Comparison of ENCODE assay signal across 24 cellular contexts in the genomic region with DNA sequence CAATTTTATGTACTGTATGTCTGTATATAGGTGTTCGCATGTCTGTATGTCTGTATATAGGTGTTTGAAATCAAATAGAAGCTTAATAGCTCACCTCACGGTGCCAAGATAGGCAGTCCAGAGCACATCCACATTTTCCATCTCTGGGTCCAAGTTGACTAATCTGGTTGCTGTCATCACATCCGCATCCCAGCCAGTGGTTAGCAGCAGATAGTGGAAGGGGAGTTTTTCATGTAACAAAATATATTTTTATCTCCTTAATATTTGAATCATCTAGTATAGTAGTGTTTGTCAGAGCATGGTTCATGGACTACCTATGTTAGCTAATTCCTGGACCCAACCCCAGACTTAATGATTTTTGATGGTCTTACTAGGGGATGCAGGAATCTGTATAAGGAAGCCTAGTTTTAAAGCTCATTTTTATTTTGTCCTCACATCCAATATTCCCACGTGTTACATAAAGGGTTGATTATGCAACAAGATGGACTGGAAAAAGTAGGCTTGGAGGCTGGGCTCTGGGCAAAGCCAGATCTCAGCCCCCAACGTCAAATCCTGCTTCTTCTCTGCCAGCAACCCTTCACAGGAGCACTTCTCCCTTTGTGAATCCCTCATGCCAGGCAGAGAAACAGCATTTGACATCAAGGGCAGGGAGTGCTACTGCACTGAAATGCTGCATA.
"Had no signal": no experiment of that assay in that cellular context is flagged by ENCODE, and none has a peak within 500 bp of the region (broad histone marks: within the 10 kb centered on the region; RNA-seq: fewer than 3 reads in every experiment).

No MANE protein-coding gene starts in this region.

- H3K4me1 ChIP-seq: right lobe of liver, testis, transverse colon had no signal

- H3K27me3 ChIP-seq: right lobe of liver, testis, transverse colon had no signal

- H3K4me3 ChIP-seq: mucosa of descending colon, right lobe of liver, skin epidermis, testis, transverse colon had no signal

- DNase-seq: activated CD4-positive, alpha-beta T cell treated with anti-CD3 and anti-CD28 coated beads for 48 hours; activated CD4-positive, alpha-beta T cell treated with anti-CD3 and anti-CD28 coated beads, Interleukin-2, amount 50 U/mL, for 48 hours; activated CD8-positive, alpha-beta memory T cell treated with anti-CD3 and anti-CD28 coated beads for 24 hours; activated effector memory CD4-positive, alpha-beta T cell treated with Interleukin-2 at 50 U/mL for 16 hours; activated naive CD4-positive, alpha-beta T cell treated with Interleukin-2 at 50 U/mL for 16 hours; dermis blood vessel endothelial cell; effector CD4-positive, alpha-beta T cell; foreskin fibroblast; hippocampal formation; immature natural killer cell; kidney; mucosa of descending colon; posterior cingulate gyrus; right lobe of liver; stimulated activated CD4-positive, alpha-beta T cell treated with anti-CD3 and anti-CD28 coated beads, Interleukin-12 subunit alpha, Interleukin-12 subunit beta, amount 100 ng/mL, for 4 hours; stimulated activated CD4-positive, alpha-beta T cell treated with anti-CD3 and anti-CD28 coated beads, Interleukin-4, amount 100 ng/mL, for 1 hour; stimulated activated naive CD8-positive, alpha-beta T cell treated with anti-CD3 and anti-CD28 coated beads, Interleukin-15, Interleukin-2, amounts not matched to agents 100 U/mL and 50 U/mL, for 24 hours; testis; transverse colon; WERI-Rb-1 had no signal

- H3K9me3 ChIP-seq: mucosa of descending colon, right lobe of liver, testis, transverse colon had no signal

- H3K27ac ChIP-seq: epithelial cell of prostate, right lobe of liver, skin epidermis, testis, transverse colon, WERI-Rb-1 had no signal

- ATAC-seq: activated CD4-positive, CD25-positive, alpha-beta regulatory T cell treated with anti-CD3 and anti-CD28 coated beads, Interleukin-2, amount 50 U/mL, for 24 hours; mucosa of descending colon; natural killer cell treated with Interleukin-12 subunit alpha and Interleukin-12 subunit beta and Interleukin-15 and Interleukin-18, amount 100 ng/mL, for 72 hours; right lobe of liver; stimulated activated naive CD8-positive, alpha-beta T cell treated with anti-CD3 and anti-CD28 coated beads, Interleukin-15, Interleukin-2, amounts not matched to agents 100 U/mL and 50 U/mL, for 24 hours had no signal

- H3K36me3 ChIP-seq: right lobe of liver, transverse colon, WERI-Rb-1 had no signal
